31 cellular contexts compared by ENCODE assay signal in genomic region chr3:115547207-115547606, GRCh38.
DNase-seq lines count a peak whose midpoint lies in the region; ATAC-seq and TF ChIP-seq lines count a peak whose summit lies in the region.
"Had no signal": no experiment of that assay in that cellular context is flagged by ENCODE, and none has a peak within 500 bp of the region (broad histone marks: within the 10 kb centered on the region; RNA-seq: fewer than 3 reads in every experiment).

No MANE protein-coding gene starts in this region.

- H3K4me3 ChIP-seq in neural cell (ENCODE audit: low read length), result no peak overlapping the region
- H3K4me3 ChIP-seq: A549; BLaER1; BLaER1 treated with 17β-estradiol and CSF1 and Interleukin-3, amounts not matched to agents 10 nM and 100 nM had no signal

- H3K9ac ChIP-seq in neural cell (ENCODE audit: low read length), result no peak overlapping the region
- H3K9ac ChIP-seq: BLaER1; BLaER1 treated with 17β-estradiol and CSF1 and Interleukin-3, amounts not matched to agents 10 nM and 100 nM had no signal

- ATAC-seq in GM18502 (IDR thresholded peaks at IDR 0.05; ENCODE audit: poor library complexity, unreplicated experiment), result no peak
- ATAC-seq: A549; CD8-positive, alpha-beta T cell had no signal

- no peaks in the 10 kb centered on the region for H3K79me2 ChIP-seq in neural cell (replicated peaks; ENCODE audit: insufficient read depth, low read length)

- no peak for TF ChIP-seq EP300 in neural cell (conservative IDR thresholded peaks at IDR 0.05; ENCODE audit: poor library complexity, severe bottlenecking)

- no peaks in the 10 kb centered on the region for H3F3A ChIP-seq in neural cell (ENCODE audit: insufficient read depth, low read length, poor library complexity, severe bottlenecking)

- no peak for TF ChIP-seq RAD21 in neural cell (conservative IDR thresholded peaks at IDR 0.05)

- H3K27ac ChIP-seq in neural cell (ENCODE audit: low read length), result no peak overlapping the region
- H3K27ac ChIP-seq: 22Rv1; A549; BLaER1; BLaER1 treated with 17β-estradiol and CSF1 and Interleukin-3, amounts not matched to agents 10 nM and 100 nM; C4-2B had no signal

- no peak for TF ChIP-seq CTCF in neural cell (IDR thresholded peaks at IDR 0.05; ENCODE audit: poor library complexity, severe bottlenecking)

- no peak overlapping the region for H2AFZ ChIP-seq in neural cell (ENCODE audit: low read depth, low read length)

- H3K9me2 ChIP-seq in neural cell (ENCODE audit: insufficient read depth, low read length), result no peaks in the 10 kb centered on the region

- no peaks in the 10 kb centered on the region for H3K27me3 ChIP-seq in neural cell (ENCODE audit: insufficient read depth, low read depth, low read length)
- H3K27me3 ChIP-seq: BE2C; BLaER1; BLaER1 treated with 17β-estradiol and CSF1 and Interleukin-3, amounts not matched to agents 10 nM and 100 nM had no signal

- no peaks in the 10 kb centered on the region for H4K20me1 ChIP-seq in neural cell (ENCODE audit: insufficient read depth)
- H4K20me1 ChIP-seq: BLaER1; BLaER1 treated with 17β-estradiol and CSF1 and Interleukin-3, amounts not matched to agents 10 nM and 100 nM had no signal

- no peaks in the 10 kb centered on the region for H3K36me3 ChIP-seq in neural cell (ENCODE audit: insufficient read depth, low read length)
- H3K36me3 ChIP-seq: BE2C; BLaER1; BLaER1 treated with 17β-estradiol and CSF1 and Interleukin-3, amounts not matched to agents 10 nM and 100 nM had no signal

- H3K9me3 ChIP-seq in neural cell (ENCODE audit: low read length), result no peaks in the 10 kb centered on the region
- H3K9me3 ChIP-seq: A549; BE2C; BLaER1; BLaER1 treated with 17β-estradiol and CSF1 and Interleukin-3, amounts not matched to agents 10 nM and 100 nM; Caco-2 had no signal

- no peak overlapping the region for H3K4me2 ChIP-seq in neural cell (ENCODE audit: low read length)
- H3K4me2 ChIP-seq: A549; BLaER1; BLaER1 treated with 17β-estradiol and CSF1 and Interleukin-3, amounts not matched to agents 10 nM and 100 nM had no signal

- DNase-seq in NCI-H2227 (lab: John Stamatoyannopoulos, UW; ENCODE audit: unreplicated experiment), result peak; percentile 4
- DNase-seq in NCI-H2227 treated with DMSO at 0.1 percent for 48 hours (lab: John Stamatoyannopoulos, UW), result peak; percentile 3
- no peak for DNase-seq in NCI-H510A (lab: John Stamatoyannopoulos, UW)
- no peak for DNase-seq in NCI-H526 treated with DMSO at 0.1 percent for 48 hours (lab: John Stamatoyannopoulos, UW)
- DNase-seq: 8988T; ACHN; AML-193; BE2C; C1 segment of cervical spinal cord; Caco-2; Calu3; CD4-positive, alpha-beta memory T cell; CD4-positive, alpha-beta T cell; CD4-positive, CD25-positive, alpha-beta regulatory T cell; CD8-positive, alpha-beta memory T cell; CD8-positive, alpha-beta T cell; COR-L47; DMS 273 treated with DMSO at 0.1 percent for 48 hours; DMS153; DMS53; DMS79; DMS79 treated with DMSO at 0.1 percent for 48 hours; DND-41; EL had no signal

TF ChIP-seq in neural cell, 6 proteins besides CTCF, POLR2A, EP300 and RAD21:
- TF ChIP-seq TAF1 (IDR thresholded peaks at IDR 0.05; ENCODE audit: low read depth), result no peak
- TF ChIP-seq, protein P1, sequence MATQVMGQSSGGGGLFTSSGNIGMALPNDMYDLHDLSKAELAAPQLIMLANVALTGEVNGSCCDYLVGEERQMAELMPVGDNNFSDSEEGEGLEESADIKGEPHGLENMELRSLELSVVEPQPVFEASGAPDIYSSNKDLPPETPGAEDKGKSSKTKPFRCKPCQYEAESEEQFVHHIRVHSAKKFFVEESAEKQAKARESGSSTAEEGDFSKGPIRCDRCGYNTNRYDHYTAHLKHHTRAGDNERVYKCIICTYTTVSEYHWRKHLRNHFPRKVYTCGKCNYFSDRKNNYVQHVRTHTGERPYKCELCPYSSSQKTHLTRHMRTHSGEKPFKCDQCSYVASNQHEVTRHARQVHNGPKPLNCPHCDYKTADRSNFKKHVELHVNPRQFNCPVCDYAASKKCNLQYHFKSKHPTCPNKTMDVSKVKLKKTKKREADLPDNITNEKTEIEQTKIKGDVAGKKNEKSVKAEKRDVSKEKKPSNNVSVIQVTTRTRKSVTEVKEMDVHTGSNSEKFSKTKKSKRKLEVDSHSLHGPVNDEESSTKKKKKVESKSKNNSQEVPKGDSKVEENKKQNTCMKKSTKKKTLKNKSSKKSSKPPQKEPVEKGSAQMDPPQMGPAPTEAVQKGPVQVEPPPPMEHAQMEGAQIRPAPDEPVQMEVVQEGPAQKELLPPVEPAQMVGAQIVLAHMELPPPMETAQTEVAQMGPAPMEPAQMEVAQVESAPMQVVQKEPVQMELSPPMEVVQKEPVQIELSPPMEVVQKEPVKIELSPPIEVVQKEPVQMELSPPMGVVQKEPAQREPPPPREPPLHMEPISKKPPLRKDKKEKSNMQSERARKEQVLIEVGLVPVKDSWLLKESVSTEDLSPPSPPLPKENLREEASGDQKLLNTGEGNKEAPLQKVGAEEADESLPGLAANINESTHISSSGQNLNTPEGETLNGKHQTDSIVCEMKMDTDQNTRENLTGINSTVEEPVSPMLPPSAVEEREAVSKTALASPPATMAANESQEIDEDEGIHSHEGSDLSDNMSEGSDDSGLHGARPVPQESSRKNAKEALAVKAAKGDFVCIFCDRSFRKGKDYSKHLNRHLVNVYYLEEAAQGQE (IDR thresholded peaks at IDR 0.05; ENCODE audit: borderline replicate concordance), result peak; percentile 91

Comparison
In these comparisons a context has a peak if more than half of its experiments do, and no peak if none do; other contexts are left out.
1. DNase-seq: peak in NCI-H2227 (single experiment) and NCI-H2227 treated with DMSO at 0.1 percent for 48 hours (single experiment); none in NCI-H510A (single experiment) and NCI-H526 treated with DMSO at 0.1 percent for 48 hours (single experiment).